ENCODE assay signal across 28 cellular contexts in genomic region chr13:100361504-100361903, GRCh38.
DNase-seq lines count a peak whose midpoint lies in the region; ATAC-seq, FAIRE-seq and TF ChIP-seq lines count a peak whose summit lies in the region.
"Had no signal": no experiment of that assay in that cellular context is flagged by ENCODE, and none has a peak within 500 bp of the region (broad histone marks: within the 10 kb centered on the region; RNA-seq: fewer than 3 reads in every experiment).

No MANE protein-coding gene starts in this region.

- BruUV-seq in HepG2 (replicated peaks; lab: Mats Ljungman, UMichigan), result no TSS peak

- H3K27ac ChIP-seq in brain microvascular endothelial cell (peak overlapping the region; percentile 32), HepG2 (ENCODE audit: extremely low read length, insufficient read depth, low read length) (no peak overlapping the region)
- H3K27ac ChIP-seq: esophagus squamous epithelium, heart right ventricle, left ventricle myocardium inferior, psoas muscle, skin epidermis, thyroid gland had no signal

- H3K9me3 ChIP-seq in HepG2 (ENCODE audit: low read length), result no peaks in the 10 kb centered on the region
- H3K9me3 ChIP-seq: esophagus squamous epithelium, heart right ventricle, left ventricle myocardium inferior, psoas muscle, thyroid gland had no signal

- no peak overlapping the region for H2AFZ ChIP-seq in HepG2 (ENCODE audit: low read length)

- H3K36me3 ChIP-seq in brain microvascular endothelial cell (replicated peaks) (no peaks in the 10 kb centered on the region), HepG2 (replicated peaks in 1 of 2; ENCODE audit: control insufficient read depth in 1 of 2, insufficient read depth in 2 of 2, low read length in 2 of 2) (no peaks in the 10 kb centered on the region)
- H3K36me3 ChIP-seq: esophagus squamous epithelium, heart right ventricle, left ventricle myocardium inferior, thyroid gland had no signal

- CTCF ChIA-PET in HepG2 (lab: Yijun Ruan, JAX; ENCODE audit: low intra/inter-chr PET ratio, low total read pairs), result no interaction called here

- TF ChIP-seq POLR2A in HepG2 (IDR thresholded peaks at IDR 0.05; ENCODE audit: insufficient read depth in 1 of 2, low read depth in 2 of 2, low read length in 2 of 2), result no peak

- H3K9ac ChIP-seq in HepG2 (ENCODE audit: insufficient read depth, low read depth, low read length), result no peak overlapping the region

- H3K4me3 ChIP-seq in brain microvascular endothelial cell (ENCODE audit: low read depth, low read length) (no peak overlapping the region), HepG2 (replicated peaks in 1 of 3; ENCODE audit: insufficient read depth in 1 of 3, low read depth in 2 of 3, low read length in 3 of 3) (no peak overlapping the region)
- H3K4me3 ChIP-seq: esophagus squamous epithelium, heart right ventricle, left ventricle myocardium inferior, psoas muscle, skin epidermis, thyroid gland had no signal

- ATAC-seq in HepG2 (no peak), HG03280 (IDR thresholded peaks at IDR 0.05; ENCODE audit: unreplicated experiment) (no peak), HG03469 (IDR thresholded peaks at IDR 0.05; ENCODE audit: unreplicated experiment) (no peak)
- ATAC-seq: activated CD8-positive, alpha-beta T cell treated with anti-CD3 and anti-CD28 coated beads for 36 hours; heart right ventricle; SK-N-SH treated with all-trans-retinoic acid at 6 μM for 48 hours had no signal

- 98% methylated on average over 2 of the region's 2 CpGs for WGBS in HepG2 (ENCODE audit: low lambda C conversion rate)

- no peak overlapping the region for H3K4me2 ChIP-seq in HepG2 (ENCODE audit: low read depth, low read length)

- TF ChIP-seq RAD21 in HepG2 (CRISPR knock-in tag; IDR thresholded peaks at IDR 0.05), result no peak

- no peak for FAIRE-seq in HepG2 (lab: Jason Lieb, UNC)
- FAIRE-seq: RCC 7860 had no signal

- TF ChIP-seq EP300 in HepG2 (IDR thresholded peaks at IDR 0.05; ENCODE audit: low read depth in 2 of 2, low read length in 2 of 2) (no peak), HepG2 (CRISPR knock-in tag; IDR thresholded peaks at IDR 0.05; ENCODE audit: borderline replicate concordance) (no peak)

- DNase-seq in AG20443 (ENCODE audit: low spot score) (peak; percentile 11), LHCN-M2 (ENCODE audit: low read depth) (peak; percentile 95), brain microvascular endothelial cell (peak; percentile 57), HepG2 (ENCODE audit: low spot score) (no peak), NCI-H748 (lab: John Stamatoyannopoulos, UW; ENCODE audit: unreplicated experiment) (no peak)
- no peak for DNase-seq in activated naive CD4-positive, alpha-beta T cell treated with Interleukin-2 at 50 U/mL for 16 hours
- DNase-seq: activated CD4-positive, CD25-positive, alpha-beta regulatory T cell; activated CD8-positive, alpha-beta T cell treated with anti-CD3 and anti-CD28 coated beads for 36 hours; amygdala; CD4-positive, alpha-beta memory T cell; cerebellar nuclear complex; DMS53; effector CD8-positive, alpha-beta T cell; esophagus squamous epithelium; heart right ventricle; HFFc6; left ventricle myocardium inferior; MV-4-11; NCI-H1930; NCI-H226; psoas muscle; stimulated activated naive CD4-positive, alpha-beta T cell treated with Interleukin-2 at 50 U/mL for 16 hours; thyroid gland had no signal

- no peaks in the 10 kb centered on the region for H3K79me2 ChIP-seq in HepG2 (ENCODE audit: insufficient read depth, low read length)

- in situ Hi-C loops in brain microvascular endothelial cell (cut with HindIII; ENCODE audit: low pct_ligation_motif_present, low sequenced_read_pairs), result no loop called here
- in situ Hi-C loops in HepG2 (cut with HindIII; ENCODE audit: extremely low pct_ligation_motif_present, low pct_unique_long_range_greater_than_20kb), result no loop called here

- H4K20me1 ChIP-seq in HepG2 (ENCODE audit: insufficient read depth, low read length), result no peaks in the 10 kb centered on the region

- H3K4me1 ChIP-seq in HepG2 (ENCODE audit: insufficient read depth, low read length), result no peaks in the 10 kb centered on the region
- H3K4me1 ChIP-seq: esophagus squamous epithelium, left ventricle myocardium inferior, psoas muscle, thyroid gland had no signal

- POLR2A ChIA-PET in HepG2 (lab: Yijun Ruan, JAX), result no interaction called here

- TF ChIP-seq CTCF in brain microvascular endothelial cell (IDR thresholded peaks at IDR 0.05; ENCODE audit: low read depth, low read length, missing control alignments), result no peak
- TF ChIP-seq CTCF in HepG2 (CRISPR knock-in tag; IDR thresholded peaks at IDR 0.05), result no peak

- intact Hi-C loops in HepG2 (cut with micrococcal nuclease; ENCODE audit: unreplicated experiment), result no loop called here

- no peaks in the 10 kb centered on the region for H3K27me3 ChIP-seq in brain microvascular endothelial cell (replicated peaks)
- H3K27me3 ChIP-seq in HepG2 (ENCODE audit: control insufficient read depth in 1 of 2, insufficient read depth in 2 of 2, low read length in 2 of 2), result no peaks in the 10 kb centered on the region
- H3K27me3 ChIP-seq: esophagus squamous epithelium, heart right ventricle, thyroid gland had no signal

TF ChIP-seq in HepG2, 621 proteins besides CTCF, POLR2A, EP300 and RAD21:
- TF ChIP-seq ZNF350 (CRISPR knock-in tag; IDR thresholded peaks at IDR 0.05; ENCODE audit: borderline replicate concordance, low read depth) (no peak), ZNF7 (CRISPR knock-in tag; IDR thresholded peaks at IDR 0.05) (peak; percentile 52; the same call in 1 of the 2 replicates)
TF ChIP-seq in HepG2: peak in this region for 1.

Comparison
In these comparisons a context has a peak if more than half of its experiments do, and no peak if none do; other contexts are left out.
1. DNase-seq: peak in AG20443 (single experiment), LHCN-M2 (single experiment) and brain microvascular endothelial cell (single experiment); none in HepG2 (single experiment), activated naive CD4-positive, alpha-beta T cell treated with Interleukin-2 at 50 U/mL for 16 hours (single experiment) and NCI-H748 (single experiment).